Comparison of ENCODE assay signal across 33 cellular contexts in the genomic region with DNA sequence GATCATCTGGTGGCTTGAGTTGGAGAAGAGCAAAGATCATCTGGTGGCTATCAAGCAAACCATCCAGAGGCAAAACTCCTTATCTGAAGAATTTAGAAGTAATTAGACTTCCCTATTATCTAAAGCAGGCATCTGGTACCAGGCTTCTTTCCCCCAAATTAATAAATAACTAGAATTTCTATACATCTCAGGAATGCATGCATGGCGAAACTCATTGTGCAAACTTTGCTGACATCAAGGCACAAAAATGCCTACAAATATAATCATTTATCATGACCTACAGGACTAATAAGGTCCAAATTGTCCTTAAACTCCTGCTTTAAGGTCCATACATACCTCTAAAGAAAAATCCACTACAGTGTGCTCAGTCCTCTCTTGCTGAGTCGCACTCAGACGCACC. TPM values are rescaled to one million over a fixed set of nuclear protein-coding genes. Genes with fewer than 3 reads are reported as not detected.
"Had no signal": no experiment of that assay in that cellular context is flagged by ENCODE, and none has a peak within 500 bp of the region (broad histone marks: within the 10 kb centered on the region; RNA-seq: fewer than 3 reads in every experiment).

No MANE protein-coding gene starts in this region.

- H3K36me3 Mint-ChIP-seq: mesothelial cell of epicardium had no signal

- H3K36me3 ChIP-seq: esophagus squamous epithelium, gastrocnemius medialis, heart right ventricle, left lung, lower lobe of right lung had no signal

- H3K27ac ChIP-seq: coronary artery, dorsolateral prefrontal cortex, epithelial cell of prostate, esophagus squamous epithelium, gastrocnemius medialis, heart right ventricle, left lung, lower lobe of right lung had no signal

- H3K4me3 ChIP-seq: coronary artery, dorsolateral prefrontal cortex, esophagus squamous epithelium, gastrocnemius medialis, heart right ventricle, left lung, lower lobe of right lung, mucosa of descending colon had no signal

- ATAC-seq: esophagus mucosa, gastrocnemius medialis, heart right ventricle, left colon, left lung, left ventricle myocardium superior, lower lobe of right lung, mucosa of descending colon had no signal

- H3K4me3 Mint-ChIP-seq: mesothelial cell of epicardium had no signal

- H3K4me1 ChIP-seq: esophagus squamous epithelium, gastrocnemius medialis, heart right ventricle, left lung, lower lobe of right lung had no signal

- H3K9me3 ChIP-seq: esophagus squamous epithelium, gastrocnemius medialis, left lung, lower lobe of right lung, mucosa of descending colon had no signal

- FAIRE-seq: colon, endometrium, kidney had no signal

- DNase-seq: dermis blood vessel endothelial cell; dorsolateral prefrontal cortex; effector CD4-positive, alpha-beta T cell; effector memory CD4-positive, alpha-beta T cell; erythroblast; esophagus squamous epithelium; foreskin melanocyte; gastrocnemius medialis; glutamatergic neuron; head of caudate nucleus; heart right ventricle; hippocampal formation; islet precursor cell; kidney; kidney glomerular epithelial cell; left colon; left lung; left ventricle myocardium superior; lower lobe of right lung; mesenchymal stem cell; mucosa of descending colon had no signal

- H3K27me3 ChIP-seq: dorsolateral prefrontal cortex, esophagus squamous epithelium, gastrocnemius medialis, heart right ventricle, left lung had no signal

RNA-seq across cellular contexts. Expression of gene OR13D1, which starts 6.0 kb away (rescaled TPM):
- total RNA-seq: cerebellum, dermis blood vessel endothelial cell, dorsolateral prefrontal cortex, esophagus mucosa, esophagus squamous epithelium, gastrocnemius medialis, glomerular endothelial cell, heart right ventricle, kidney, left colon, left lung, left ventricle myocardium superior, lower leg skin, lower lobe of right lung, lung microvascular endothelial cell, mesenteric fat pad, mesothelial cell of epicardium, mucosa of descending colon, myocyte had no signal
- polyA plus RNA-seq: heart right ventricle had no signal
